ENCODE assay signal across 11 cellular contexts in the genomic region with DNA sequence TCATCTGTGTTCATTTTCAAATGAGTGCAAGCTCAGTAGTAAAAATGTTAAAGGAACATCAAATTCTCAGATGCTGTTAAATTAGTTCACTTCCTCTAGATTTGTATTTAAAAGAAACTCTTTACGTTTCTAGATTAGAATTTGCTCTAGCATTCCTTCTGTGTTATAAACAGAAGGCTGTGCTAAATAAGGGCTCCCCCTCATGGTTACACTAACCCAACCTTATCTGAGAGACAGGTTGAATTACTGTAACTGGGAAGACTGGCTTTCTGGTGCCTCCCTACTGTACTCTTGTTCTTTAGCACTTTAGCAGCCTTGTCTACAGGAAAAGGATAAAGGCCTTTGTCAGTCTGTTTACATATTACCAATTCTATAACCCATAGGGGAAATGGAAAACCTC. TPM values are rescaled to one million over a fixed set of nuclear protein-coding genes. Genes with fewer than 3 reads are reported as not detected.
A peak's percentile ranks its signal among the peaks of the same experiment; 100 is the strongest.
DNase-seq lines count a peak whose midpoint lies in the region; ATAC-seq and TF ChIP-seq lines count a peak whose summit lies in the region.
"Had no signal": no experiment of that assay in that cellular context is flagged by ENCODE, and none has a peak within 500 bp of the region (broad histone marks: within the 10 kb centered on the region; RNA-seq: fewer than 3 reads in every experiment).

No MANE protein-coding gene starts in this region.

- H2BK12ac ChIP-seq in H9 (ENCODE audit: insufficient read length, low read depth, low read length) (no peak overlapping the region), neuronal stem cell (ENCODE audit: low read length) (no peak overlapping the region)

- H3K36me3 ChIP-seq in A673 (ENCODE audit: insufficient read depth, low read length, poor library complexity, severe bottlenecking), result no peaks in the 10 kb centered on the region
- H3K36me3 ChIP-seq in PC-3 (ENCODE audit: low read depth, low read length), result no peaks in the 10 kb centered on the region
- H3K36me3 ChIP-seq in neuronal stem cell (replicated peaks in 1 of 2; ENCODE audit: control insufficient read depth in 2 of 2, insufficient read depth in 2 of 2, low read length in 2 of 2), result no peaks in the 10 kb centered on the region

- peaks cover 12% of the 10 kb centered on the region for H3K27me3 Mint-ChIP-seq in H9 (ENCODE audit: low read depth)

- no peak overlapping the region for H3K4me2 ChIP-seq in H9 (ENCODE audit: insufficient read depth, insufficient read length, low read length)
- peak overlapping the region; percentile 15; the same call in 1 of the 2 replicates for H3K4me2 ChIP-seq in PC-3 (ENCODE audit: low read length)
- H3K4me2 ChIP-seq in neuronal stem cell (ENCODE audit: insufficient read depth, low read length, poor library complexity, severe bottlenecking), result no peak overlapping the region
- H3K4me2 ChIP-seq: KMS-11 had no signal

- DNase-seq in A673 (ENCODE audit: low spot score) (peak; percentile 35), H9 (no peak), PC-3 (peak; percentile 59), fibroblast of peridontal ligament (ENCODE audit: extremely low read depth) (peak; percentile 70), T1000 (lab: John Stamatoyannopoulos, UW) (no peak), neuronal stem cell (ENCODE audit: low spot score) (no peak)
- DNase-seq: occipital lobe had no signal

- no peak overlapping the region for H2AFZ ChIP-seq in H9 (ENCODE audit: low read length)
- peak overlapping the region; percentile 71 for H2AFZ ChIP-seq in PC-3 (ENCODE audit: low read length)
- H2AFZ ChIP-seq in neuronal stem cell (ENCODE audit: low read length), result no peak overlapping the region

- H2BK5ac ChIP-seq in H9 (ENCODE audit: insufficient read length, low read length) (no peak overlapping the region), neuronal stem cell (ENCODE audit: low read length) (no peak overlapping the region)

- peaks cover 0 to 4% (median 0%) of the 10 kb centered on the region in 3 experiments; a peak in 1 of 7 replicates for H3K36me3 Mint-ChIP-seq in H9 (ENCODE audit: insufficient read depth in 1 of 3, low read depth in 3 of 3)

- H3K4me3 ChIP-seq in A673 (ENCODE audit: low read depth, low read length, poor library complexity, severe bottlenecking) (no peak overlapping the region), PC-3 (ENCODE audit: low read length) (no peak overlapping the region), neuronal stem cell (ENCODE audit: low read length in 2 of 2) (no peak overlapping the region)

- H4K20me1 ChIP-seq in H9 (ENCODE audit: control insufficient read depth, insufficient read depth, insufficient read length) (no peaks in the 10 kb centered on the region), PC-3 (ENCODE audit: low read length) (no peaks in the 10 kb centered on the region)

- H3K14ac ChIP-seq in H9 (ENCODE audit: insufficient read depth, low read length) (no peak overlapping the region), neuronal stem cell (ENCODE audit: low read length) (no peak overlapping the region)

- H2BK20ac ChIP-seq in H9 (ENCODE audit: low read depth, low read length, poor library complexity, severe bottlenecking), result no peak overlapping the region

- H2BK15ac ChIP-seq in H9 (ENCODE audit: low read depth, low read length) (no peak overlapping the region), neuronal stem cell (ENCODE audit: low read length) (no peak overlapping the region)

- H4K91ac ChIP-seq in H9 (ENCODE audit: insufficient read length, low read depth, low read length), result no peak overlapping the region
- H4K91ac ChIP-seq in neuronal stem cell (ENCODE audit: low read depth, low read length, poor library complexity), result no peak overlapping the region

- H3K27me3 ChIP-seq in A673 (replicated peaks; ENCODE audit: insufficient read depth, low read depth, low read length, poor library complexity), result no peaks in the 10 kb centered on the region
- no peaks in the 10 kb centered on the region for H3K27me3 ChIP-seq in H9 (ENCODE audit: insufficient read depth, low read length)
- no peaks in the 10 kb centered on the region for H3K27me3 ChIP-seq in PC-3 (ENCODE audit: low read length)
- H3K27me3 ChIP-seq in neuronal stem cell (ENCODE audit: control insufficient read depth in 3 of 3, insufficient read depth in 3 of 3, low read depth in 1 of 3, low read length in 3 of 3), result no peaks in the 10 kb centered on the region

- H3K27ac ChIP-seq in A673 (ENCODE audit: low read depth, low read length, poor library complexity, severe bottlenecking) (no peak overlapping the region), H9 (ENCODE audit: insufficient read length, low read depth, low read length) (no peak overlapping the region), PC-3 (ENCODE audit: low read length) (no peak overlapping the region), neuronal stem cell (replicated peaks; ENCODE audit: low read length) (no peak overlapping the region)
- H3K27ac ChIP-seq: KMS-11 had no signal

- H3K27ac Mint-ChIP-seq in H9, result no peak overlapping the region; a peak in 1 of 7 replicates
- H3K27ac Mint-ChIP-seq: stimulated activated naive CD8-positive, alpha-beta T cell treated with anti-CD3 and anti-CD28 coated beads, Interleukin-15, Interleukin-2, amounts not matched to agents 100 ng/mL and 50 ng/mL, for 24 hours had no signal

- H4K5ac ChIP-seq in H9 (ENCODE audit: insufficient read length, low read depth, low read length), result no peak overlapping the region

- H3K9ac ChIP-seq in H9 (ENCODE audit: extremely low read depth, insufficient read length, low read length), result no peak overlapping the region
- no peak overlapping the region for H3K9ac ChIP-seq in PC-3 (ENCODE audit: low read length)
- no peak overlapping the region for H3K9ac ChIP-seq in neuronal stem cell (ENCODE audit: low read depth, low read length, poor library complexity)
- H3K9ac ChIP-seq: KMS-11 had no signal

- no peak overlapping the region for H2BK120ac ChIP-seq in H9 (ENCODE audit: low read depth, low read length, poor library complexity, severe bottlenecking)
- no peak overlapping the region for H2BK120ac ChIP-seq in neuronal stem cell (ENCODE audit: low read depth, low read length)

- TF ChIP-seq CTCF in A673 (conservative IDR thresholded peaks at IDR 0.05; ENCODE audit: low read depth, low read length) (peak; percentile 49), H9 (conservative IDR thresholded peaks at IDR 0.05) (peak; percentile 56), PC-3 (conservative IDR thresholded peaks at IDR 0.05; ENCODE audit: low read depth, low read length) (peak; percentile 70)

- peak; percentile 97 for ATAC-seq in PC-3
- no peak for ATAC-seq in HG02678 (IDR thresholded peaks at IDR 0.05; ENCODE audit: unreplicated experiment)
- no peak for ATAC-seq in HG03135 (IDR thresholded peaks at IDR 0.05; ENCODE audit: unreplicated experiment)

- no peak overlapping the region for H3K4ac ChIP-seq in H9 (ENCODE audit: low read depth, low read length)
- H3K4ac ChIP-seq in neuronal stem cell (ENCODE audit: low read length), result no peak overlapping the region

- CTCF ChIA-PET in A673 (lab: Charles Lee) (no interaction called here), PC-3 (lab: Charles Lee) (interaction anchor here (0.7 kb wide), 1 partner anchor 167 kb away, joined by 6 read pairs; no protein-coding TSS in a partner anchor)

- H3K79me1 ChIP-seq in H9 (ENCODE audit: insufficient read depth, low read depth, low read length, poor library complexity, severe bottlenecking) (no peaks in the 10 kb centered on the region), neuronal stem cell (ENCODE audit: low read depth, low read length) (no peaks in the 10 kb centered on the region)

- intact Hi-C loops in A673 (cut with micrococcal nuclease; ENCODE audit: unreplicated experiment) (no loop called here), PC-3 (cut with micrococcal nuclease) (loop anchor here (1.0 to 10.0 kb wide), 4 partner anchors 47 to 318 kb away; no protein-coding TSS in a partner anchor)

- no peaks in the 10 kb centered on the region for H3K9me3 ChIP-seq in A673 (ENCODE audit: low read depth, low read length, poor library complexity, severe bottlenecking)
- no peaks in the 10 kb centered on the region for H3K9me3 ChIP-seq in H9 (ENCODE audit: control insufficient read depth, low read depth, low read length)
- no peaks in the 10 kb centered on the region for H3K9me3 ChIP-seq in PC-3 (ENCODE audit: low read length)
- no peaks in the 10 kb centered on the region for H3K9me3 ChIP-seq in neuronal stem cell (replicated peaks in 1 of 2; ENCODE audit: control insufficient read depth in 2 of 2, insufficient read depth in 1 of 2, low read depth in 1 of 2, low read length in 2 of 2)

- no peak overlapping the region for H3K4me3 Mint-ChIP-seq in H9
- H3K4me3 Mint-ChIP-seq: stimulated activated naive CD8-positive, alpha-beta T cell treated with anti-CD3 and anti-CD28 coated beads, Interleukin-15, Interleukin-2, amounts not matched to agents 100 ng/mL and 50 ng/mL, for 24 hours had no signal

- H3K18ac ChIP-seq in H9 (ENCODE audit: insufficient read length, low read depth, low read length) (no peak overlapping the region), neuronal stem cell (ENCODE audit: low read length) (no peak overlapping the region)

- peaks cover 34 to 37% of the 10 kb centered on the region in 2 experiments for H3K4me1 Mint-ChIP-seq in H9

- H3K4me1 ChIP-seq in A673 (ENCODE audit: insufficient read depth, low read length, poor library complexity, severe bottlenecking), result no peaks in the 10 kb centered on the region
- H3K4me1 ChIP-seq in H9 (ENCODE audit: insufficient read depth, low read length), result peaks cover 7% of the 10 kb centered on the region; the same call in 1 of the 2 replicates
- peaks cover 4% of the 10 kb centered on the region; the same call in 1 of the 2 replicates for H3K4me1 ChIP-seq in PC-3 (ENCODE audit: insufficient read depth, low read length)
- H3K4me1 ChIP-seq in neuronal stem cell (ENCODE audit: control insufficient read depth in 2 of 2, insufficient read depth in 1 of 2, low read depth in 1 of 2, low read length in 2 of 2), result no peaks in the 10 kb centered on the region

- H2AK5ac ChIP-seq in H9 (ENCODE audit: insufficient read length, low read length), result no peak overlapping the region
- no peak overlapping the region for H2AK5ac ChIP-seq in neuronal stem cell (ENCODE audit: low read depth, low read length)

- H3K23me2 ChIP-seq in H9 (ENCODE audit: insufficient read length, low read depth, low read length, poor library complexity, severe bottlenecking), result no peaks in the 10 kb centered on the region

- no peaks in the 10 kb centered on the region for H3K9me2 ChIP-seq in PC-3 (replicated peaks; ENCODE audit: low read length)

- H3K23ac ChIP-seq in H9 (ENCODE audit: insufficient read length, low read depth, low read length), result no peak overlapping the region
- H3K23ac ChIP-seq in neuronal stem cell (ENCODE audit: low read depth, low read length, poor library complexity), result no peak overlapping the region

- POLR2A ChIA-PET in A673 (lab: Charles Lee; ENCODE audit: low non-redundant PET) (no interaction called here), PC-3 (lab: Charles Lee; ENCODE audit: unreplicated experiment) (no interaction called here)

- H3F3A ChIP-seq in PC-3 (ENCODE audit: low read length, unreplicated experiment), result no peaks in the 10 kb centered on the region

- no CpG with 5 or more reads among the region's 1 CpG for WGBS in H9 (ENCODE audit: extremely low coverage, insufficient read length, low lambda C conversion rate)
- WGBS in neuronal stem cell (ENCODE audit: extremely low coverage in 2 of 2, insufficient read length in 2 of 2, insufficient replicate concordance in 1 of 2), 2 donors, result no CpG with 5 or more reads among the region's 1 CpG

- no TSS peak for BruUV-seq in A673 (replicated peaks; lab: Mats Ljungman, UMichigan)
- BruUV-seq in PC-3 (replicated peaks; lab: Mats Ljungman, UMichigan), result no TSS peak

- H4K8ac ChIP-seq in H9 (replicated peaks; ENCODE audit: insufficient read length, low read depth, low read length), result no peak overlapping the region
- H4K8ac ChIP-seq in neuronal stem cell (ENCODE audit: low read depth, low read length), result no peak overlapping the region

- H3K79me2 ChIP-seq in H9 (ENCODE audit: insufficient read depth, low read length) (no peaks in the 10 kb centered on the region), PC-3 (ENCODE audit: low read length) (no peaks in the 10 kb centered on the region)

- H3K56ac ChIP-seq in H9 (ENCODE audit: insufficient read length, low read depth, low read length), result no peak overlapping the region

- H3K9me3 Mint-ChIP-seq in H9, result peaks cover 0 to 3% of the 10 kb centered on the region in 2 experiments; a peak in 1 of 5 replicates
- H3K9me3 Mint-ChIP-seq: stimulated activated naive CD8-positive, alpha-beta T cell treated with anti-CD3 and anti-CD28 coated beads, Interleukin-15, Interleukin-2, amounts not matched to agents 100 ng/mL and 50 ng/mL, for 24 hours had no signal

- H3T11ph ChIP-seq in H9 (ENCODE audit: low read length), result no peak overlapping the region

RNA-seq across cellular contexts. Expression of a gene that starts 56.8 kb away (rescaled TPM):
- total RNA-seq in A673 (2021) (not detected in 2 replicates), H9 (2021) (0.15 and 0.17 TPM in 2 replicates), PC-3 (2014; rRNA removed) (not detected in 2 replicates)
- not detected for polyA plus RNA-seq in neuronal stem cell (2013, experiment 1 of 2)
- polyA plus RNA-seq in neuronal stem cell (2013, experiment 2 of 2), result not detected

Comparison
In these comparisons a context has a peak if more than half of its experiments do, and no peak if none do; other contexts are left out.
1. DNase-seq: peak in A673 (single experiment), PC-3 (single experiment) and fibroblast of peridontal ligament (single experiment); none in H9 (single experiment), T1000 (single experiment) and neuronal stem cell (single experiment).
2. Peak in every context shown above with its lines, with median percentiles within 50 percentile points of each other: CTCF ChIP-seq.